Comparison of ENCODE assay signal across 8 cellular contexts in the genomic region with DNA sequence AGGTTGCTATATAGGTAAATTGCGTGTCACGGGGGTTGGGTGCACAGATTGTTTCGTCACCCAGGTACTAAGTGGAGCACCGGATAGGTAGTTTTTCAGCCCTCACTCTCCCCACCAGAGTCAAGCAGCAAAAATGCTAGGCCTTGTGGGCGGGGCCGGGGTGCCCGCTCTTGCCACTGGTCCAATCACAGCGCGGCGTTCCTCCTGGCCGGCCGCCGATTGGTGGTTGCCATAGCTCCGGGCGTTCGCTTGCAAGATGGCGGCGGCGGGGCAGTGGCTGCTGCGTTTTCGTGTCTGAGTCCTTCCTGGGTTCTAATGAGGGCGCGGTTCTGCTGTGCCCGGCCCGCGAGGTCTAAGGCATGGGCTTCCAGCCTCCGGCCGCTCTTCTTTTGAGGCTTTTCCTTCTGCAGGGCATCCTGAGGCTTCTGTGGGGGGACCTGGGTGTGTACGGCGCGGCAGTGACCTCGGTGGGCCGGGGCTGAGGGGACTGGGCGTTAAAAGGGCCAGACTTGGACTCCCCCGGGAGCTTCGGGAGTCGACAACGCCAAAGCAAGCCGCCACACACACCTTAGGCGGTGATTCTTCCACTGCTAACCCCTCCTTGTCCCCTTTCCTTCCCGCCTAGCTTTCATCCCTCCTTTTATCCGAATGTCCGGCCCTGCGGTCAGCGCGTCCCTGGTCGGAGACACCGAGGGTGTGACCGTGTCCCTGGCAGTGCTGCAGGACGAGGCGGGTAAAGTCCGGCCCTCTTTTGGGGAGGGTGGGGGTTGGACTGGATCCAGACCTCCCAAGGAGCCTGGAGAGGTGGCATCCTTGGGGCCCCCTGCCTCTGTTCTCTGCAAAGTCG. TPM values are rescaled to one million over a fixed set of nuclear protein-coding genes. Genes with fewer than 3 reads are reported as not detected.
DNase-seq lines count a peak whose midpoint lies in the region; ATAC-seq and TF ChIP-seq lines count a peak whose summit lies in the region.

A gene (plus strand): TSS at position 232 of the 847 bp plus-strand sequence. CDS start 128 bp downstream, at position 360.

- peaks cover 15% of the 10 kb centered on the region for H3K36me3 ChIP-seq in thoracic aorta

- CTCF ChIA-PET in GM10248 (lab: Yijun Ruan, JAX): interaction anchor here (1.0 to 1.4 kb wide), 3 partner anchors 9 to 38 kb away, joined by 3 to 6 read pairs (median 3); no protein-coding TSS in a partner anchor

- no peaks in the 10 kb centered on the region for H3K9me3 Mint-ChIP-seq in activated naive CD4-positive, alpha-beta T cell treated with anti-CD3 and anti-CD28 coated beads, Interleukin-2, amount 50 U/mL, for 72 hours
- H3K9me3 Mint-ChIP-seq in osteocyte (ENCODE audit: unreplicated experiment): no peaks in the 10 kb centered on the region

- peak within 1 kb of the TSS; percentile 100 for H3K4me3 ChIP-seq in thoracic aorta

- peak within 1 kb of the TSS; percentile 56 to 60 for H3K27ac Mint-ChIP-seq in activated naive CD4-positive, alpha-beta T cell treated with anti-CD3 and anti-CD28 coated beads, Interleukin-2, amount 50 U/mL, for 72 hours
- H3K27ac Mint-ChIP-seq in osteocyte (ENCODE audit: unreplicated experiment): peak within 1 kb of the TSS; percentile 66

- DNase-seq in GM10248 (ENCODE audit: extremely low spot score): peak; percentile 99
- peak; percentile 93 for DNase-seq in NCI-H1105 (lab: John Stamatoyannopoulos, UW)
- peak; percentile 89 to 96 for DNase-seq in activated naive CD4-positive, alpha-beta T cell treated with anti-CD3 and anti-CD28 coated beads, Interleukin-2, amount 50 U/mL, for 72 hours (ENCODE audit: low spot score in 2 of 2)
- DNase-seq in head of caudate nucleus: peak; percentile 91 to 99 (median 97)
- peak; percentile 98 for DNase-seq in osteocyte (ENCODE audit: extremely low spot score, unreplicated experiment)
- peak; percentile 91 for DNase-seq in thoracic aorta (ENCODE audit: low spot score)

- ATAC-seq in HG02642 (IDR thresholded peaks at IDR 0.05; ENCODE audit: poor library complexity, unreplicated experiment): peak; percentile 99
- ATAC-seq in SK-N-SH treated with all-trans-retinoic acid at 6 μM for 48 hours: peak; percentile 99
- ATAC-seq in activated naive CD4-positive, alpha-beta T cell treated with anti-CD3 and anti-CD28 coated beads, Interleukin-2, amount 50 U/mL, for 72 hours: peak; percentile 100
- ATAC-seq in thoracic aorta (ENCODE audit: insufficient number of reproducible peaks, low FRiP score, low read depth): peak; percentile 96

- H3K36me3 Mint-ChIP-seq in activated naive CD4-positive, alpha-beta T cell treated with anti-CD3 and anti-CD28 coated beads, Interleukin-2, amount 50 U/mL, for 72 hours: no peaks in the 10 kb centered on the region
- H3K36me3 Mint-ChIP-seq in osteocyte (ENCODE audit: unreplicated experiment): peaks cover 8% of the 10 kb centered on the region

- intact Hi-C loops in head of caudate nucleus (cut with DNase I): no loop called here

- POLR2A ChIA-PET in GM10248 (lab: Yijun Ruan, JAX): no interaction called here

- peaks cover 10 to 13% of the 10 kb centered on the region in 2 donors for H3K4me1 ChIP-seq in thoracic aorta (ENCODE audit: control insufficient read depth in 1 of 2, low read depth in 2 of 2)

- H3K4me1 Mint-ChIP-seq in osteocyte (ENCODE audit: unreplicated experiment): peaks cover 18% of the 10 kb centered on the region

- H3K9me3 ChIP-seq in thoracic aorta: no peaks in the 10 kb centered on the region

- no peak for TF ChIP-seq CTCF in GM10248 (IDR thresholded peaks at IDR 0.05; ENCODE audit: control extremely low read depth, extremely low read depth, low read depth, missing control alignments)
- TF ChIP-seq CTCF in osteocyte (IDR thresholded peaks at IDR 0.05): no peak
- no peak for TF ChIP-seq CTCF in thoracic aorta (IDR thresholded peaks at IDR 0.05)

- H3K4me3 Mint-ChIP-seq in osteocyte (ENCODE audit: unreplicated experiment): peak within 1 kb of the TSS; percentile 87

- H3K27me3 Mint-ChIP-seq in osteocyte (ENCODE audit: unreplicated experiment): no peaks in the 10 kb centered on the region

- H3K27ac ChIP-seq in thoracic aorta: peak within 1 kb of the TSS in 1 of 2 donors; percentile 30

- H3K27me3 ChIP-seq in thoracic aorta (replicated peaks; ENCODE audit: insufficient read depth): no peaks in the 10 kb centered on the region

TF ChIP-seq in SK-N-SH treated with all-trans-retinoic acid at 6 μM for 48 hours, 23 proteins besides CTCF, POLR2A, EP300 and RAD21:
- TF ChIP-seq BACH2 (CRISPR knock-in tag; IDR thresholded peaks at IDR 0.05; ENCODE audit: borderline replicate concordance) (no peak), ARNTL (CRISPR knock-in tag; IDR thresholded peaks at IDR 0.05; ENCODE audit: borderline replicate concordance, low read depth) (no peak), RARB (CRISPR knock-in tag; IDR thresholded peaks at IDR 0.05) (no peak), TOX (CRISPR knock-in tag; IDR thresholded peaks at IDR 0.05; ENCODE audit: borderline replicate concordance) (no peak), SNAI2 (CRISPR knock-in tag; IDR thresholded peaks at IDR 0.05) (no peak), PPARA (CRISPR knock-in tag; IDR thresholded peaks at IDR 0.05; ENCODE audit: borderline replicate concordance) (no peak), CSDC2 (CRISPR knock-in tag; IDR thresholded peaks at IDR 0.05) (no peak), GLIS3 (CRISPR knock-in tag; IDR thresholded peaks at IDR 0.05) (no peak), OSR1 (CRISPR knock-in tag; IDR thresholded peaks at IDR 0.05) (no peak), ZFP30 (CRISPR knock-in tag; IDR thresholded peaks at IDR 0.05) (no peak), ZNF565 (CRISPR knock-in tag; conservative IDR thresholded peaks at IDR 0.05; ENCODE audit: low read depth) (no peak)
- TF ChIP-seq, protein P1, sequence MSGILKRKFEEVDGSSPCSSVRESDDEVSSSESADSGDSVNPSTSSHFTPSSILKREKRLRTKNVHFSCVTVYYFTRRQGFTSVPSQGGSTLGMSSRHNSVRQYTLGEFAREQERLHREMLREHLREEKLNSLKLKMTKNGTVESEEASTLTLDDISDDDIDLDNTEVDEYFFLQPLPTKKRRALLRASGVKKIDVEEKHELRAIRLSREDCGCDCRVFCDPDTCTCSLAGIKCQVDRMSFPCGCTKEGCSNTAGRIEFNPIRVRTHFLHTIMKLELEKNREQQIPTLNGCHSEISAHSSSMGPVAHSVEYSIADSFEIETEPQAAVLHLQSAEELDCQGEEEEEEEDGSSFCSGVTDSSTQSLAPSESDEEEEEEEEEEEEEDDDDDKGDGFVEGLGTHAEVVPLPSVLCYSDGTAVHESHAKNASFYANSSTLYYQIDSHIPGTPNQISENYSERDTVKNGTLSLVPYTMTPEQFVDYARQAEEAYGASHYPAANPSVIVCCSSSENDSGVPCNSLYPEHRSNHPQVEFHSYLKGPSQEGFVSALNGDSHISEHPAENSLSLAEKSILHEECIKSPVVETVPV (CRISPR knock-in tag; IDR thresholded peaks at IDR 0.05): no peak
- TF ChIP-seq, protein P2, sequence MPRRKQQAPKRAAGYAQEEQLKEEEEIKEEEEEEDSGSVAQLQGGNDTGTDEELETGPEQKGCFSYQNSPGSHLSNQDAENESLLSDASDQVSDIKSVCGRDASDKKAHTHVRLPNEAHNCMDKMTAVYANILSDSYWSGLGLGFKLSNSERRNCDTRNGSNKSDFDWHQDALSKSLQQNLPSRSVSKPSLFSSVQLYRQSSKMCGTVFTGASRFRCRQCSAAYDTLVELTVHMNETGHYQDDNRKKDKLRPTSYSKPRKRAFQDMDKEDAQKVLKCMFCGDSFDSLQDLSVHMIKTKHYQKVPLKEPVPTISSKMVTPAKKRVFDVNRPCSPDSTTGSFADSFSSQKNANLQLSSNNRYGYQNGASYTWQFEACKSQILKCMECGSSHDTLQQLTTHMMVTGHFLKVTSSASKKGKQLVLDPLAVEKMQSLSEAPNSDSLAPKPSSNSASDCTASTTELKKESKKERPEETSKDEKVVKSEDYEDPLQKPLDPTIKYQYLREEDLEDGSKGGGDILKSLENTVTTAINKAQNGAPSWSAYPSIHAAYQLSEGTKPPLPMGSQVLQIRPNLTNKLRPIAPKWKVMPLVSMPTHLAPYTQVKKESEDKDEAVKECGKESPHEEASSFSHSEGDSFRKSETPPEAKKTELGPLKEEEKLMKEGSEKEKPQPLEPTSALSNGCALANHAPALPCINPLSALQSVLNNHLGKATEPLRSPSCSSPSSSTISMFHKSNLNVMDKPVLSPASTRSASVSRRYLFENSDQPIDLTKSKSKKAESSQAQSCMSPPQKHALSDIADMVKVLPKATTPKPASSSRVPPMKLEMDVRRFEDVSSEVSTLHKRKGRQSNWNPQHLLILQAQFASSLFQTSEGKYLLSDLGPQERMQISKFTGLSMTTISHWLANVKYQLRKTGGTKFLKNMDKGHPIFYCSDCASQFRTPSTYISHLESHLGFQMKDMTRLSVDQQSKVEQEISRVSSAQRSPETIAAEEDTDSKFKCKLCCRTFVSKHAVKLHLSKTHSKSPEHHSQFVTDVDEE (CRISPR knock-in tag; IDR thresholded peaks at IDR 0.05): no peak

RNA-seq across cellular contexts. Expression of the gene that starts here (rescaled TPM):
- 1 to 10 TPM; 4.3 to 6.6 TPM for total RNA-seq in activated naive CD4-positive, alpha-beta T cell treated with anti-CD3 and anti-CD28 coated beads, Interleukin-2, amount 50 U/mL, for 72 hours
- 12.8 and 13.7 TPM in 2 replicates for total RNA-seq in osteocyte
- 1 to 10 TPM; 4.6 to 8.7 TPM for total RNA-seq in thoracic aorta
